8 cellular contexts compared by ENCODE assay signal in genomic region chr1:172894345-172895049, GRCh38.
DNase-seq lines count a peak whose midpoint lies in the region; ATAC-seq lines count a peak whose summit lies in the region.

No MANE protein-coding gene starts in this region.

- peak overlapping the region; percentile 92 for H3K27ac Mint-ChIP-seq in activated naive CD8-positive, alpha-beta T cell treated with anti-CD3 and anti-CD28 coated beads, Interleukin-2, amount 10 ng/mL, durations not matched to agents 7 days and 5 days
- peak overlapping the region; percentile 7 to 38 for H3K27ac Mint-ChIP-seq in stimulated activated naive CD8-positive, alpha-beta T cell treated with anti-CD3 and anti-CD28 coated beads, Interleukin-15, amount 100 ng/mL, for 72 hours

- no peaks in the 10 kb centered on the region for H3K36me3 Mint-ChIP-seq in activated T-cell treated with anti-CD3 and anti-CD28 coated beads, Interleukin-2, amount 50 U/mL, for 4 hours (ENCODE audit: insufficient read depth)
- peaks cover 11% of the 10 kb centered on the region for H3K36me3 Mint-ChIP-seq in activated naive CD8-positive, alpha-beta T cell treated with anti-CD3 and anti-CD28 coated beads, Interleukin-2, amount 10 ng/mL, durations not matched to agents 7 days and 5 days

- DNase-seq in activated T-cell treated with anti-CD3 and anti-CD28 coated beads, Interleukin-2, amount 50 U/mL, for 4 hours: no peak
- no peak for DNase-seq in activated T-cell treated with anti-CD3 and anti-CD28 coated beads, Interleukin-2, amount 50 U/mL, for 48 hours
- no peak for DNase-seq in activated naive CD8-positive, alpha-beta T cell treated with anti-CD3 and anti-CD28 coated beads, Interleukin-2, amount 10 ng/mL, durations not matched to agents 7 days and 5 days
- no peak for DNase-seq in stimulated activated naive CD8-positive, alpha-beta T cell treated with anti-CD3 and anti-CD28 coated beads, Interleukin-15, amount 100 ng/mL, for 72 hours
- DNase-seq in activated CD4-positive, CD25-positive, alpha-beta regulatory T cell (lab: John Stamatoyannopoulos, UW): no peak
- DNase-seq in C1 segment of cervical spinal cord (lab: John Stamatoyannopoulos, UW): no peak

- POLR2A ChIA-PET in activated naive CD8-positive, alpha-beta T cell treated with anti-CD3 and anti-CD28 coated beads, Interleukin-2, amount 10 ng/mL, durations not matched to agents 7 days and 5 days (lab: Charles Lee): interaction anchor here (0.8 to 2.5 kb wide), 8 partner anchors 9 to 148 kb away, joined by 3 to 13 read pairs (median 4); no protein-coding TSS in a partner anchor

- no peaks in the 10 kb centered on the region for H3K9me3 Mint-ChIP-seq in activated T-cell treated with anti-CD3 and anti-CD28 coated beads, Interleukin-2, amount 50 U/mL, for 4 hours
- no peaks in the 10 kb centered on the region for H3K9me3 Mint-ChIP-seq in activated naive CD8-positive, alpha-beta T cell treated with anti-CD3 and anti-CD28 coated beads, Interleukin-2, amount 10 ng/mL, durations not matched to agents 7 days and 5 days
- H3K9me3 Mint-ChIP-seq in stimulated activated naive CD8-positive, alpha-beta T cell treated with anti-CD3 and anti-CD28 coated beads, Interleukin-15, amount 100 ng/mL, for 72 hours: peaks cover 0 to 8% of the 10 kb centered on the region in 2 donors

- no peaks in the 10 kb centered on the region for H3K27me3 Mint-ChIP-seq in activated T-cell treated with anti-CD3 and anti-CD28 coated beads, Interleukin-2, amount 50 U/mL, for 4 hours (ENCODE audit: low read depth)
- no peaks in the 10 kb centered on the region for H3K27me3 Mint-ChIP-seq in activated naive CD8-positive, alpha-beta T cell treated with anti-CD3 and anti-CD28 coated beads, Interleukin-2, amount 10 ng/mL, durations not matched to agents 7 days and 5 days
- no peaks in the 10 kb centered on the region for H3K27me3 Mint-ChIP-seq in stimulated activated naive CD8-positive, alpha-beta T cell treated with anti-CD3 and anti-CD28 coated beads, Interleukin-15, amount 100 ng/mL, for 72 hours

- ATAC-seq in activated T-cell treated with anti-CD3 and anti-CD28 coated beads, Interleukin-2, amount 50 U/mL, for 4 hours: peak; percentile 42 to 46
- ATAC-seq in HG03280 (IDR thresholded peaks at IDR 0.05; ENCODE audit: unreplicated experiment) (peak; percentile 20), HG02884 (IDR thresholded peaks at IDR 0.05; ENCODE audit: unreplicated experiment) (no peak)
- ATAC-seq in activated naive CD8-positive, alpha-beta T cell treated with anti-CD3 and anti-CD28 coated beads, Interleukin-2, amount 10 ng/mL, durations not matched to agents 7 days and 5 days (ENCODE audit: low read depth): peak; percentile 53
- peak; percentile 58 for ATAC-seq in stimulated activated naive CD8-positive, alpha-beta T cell treated with anti-CD3 and anti-CD28 coated beads, Interleukin-15, amount 100 ng/mL, for 72 hours

- H3K4me3 Mint-ChIP-seq in activated T-cell treated with anti-CD3 and anti-CD28 coated beads, Interleukin-2, amount 50 U/mL, for 4 hours: peak overlapping the region; percentile 61
- H3K4me3 Mint-ChIP-seq in activated naive CD8-positive, alpha-beta T cell treated with anti-CD3 and anti-CD28 coated beads, Interleukin-2, amount 10 ng/mL, durations not matched to agents 7 days and 5 days: peak overlapping the region; percentile 75
- H3K4me3 Mint-ChIP-seq in stimulated activated naive CD8-positive, alpha-beta T cell treated with anti-CD3 and anti-CD28 coated beads, Interleukin-15, amount 100 ng/mL, for 72 hours: peak overlapping the region; percentile 35 to 63

- H3K4me1 Mint-ChIP-seq in activated T-cell treated with anti-CD3 and anti-CD28 coated beads, Interleukin-2, amount 50 U/mL, for 4 hours (ENCODE audit: low read depth): peaks cover 45% of the 10 kb centered on the region
- peaks cover 36% of the 10 kb centered on the region for H3K4me1 Mint-ChIP-seq in activated naive CD8-positive, alpha-beta T cell treated with anti-CD3 and anti-CD28 coated beads, Interleukin-2, amount 10 ng/mL, durations not matched to agents 7 days and 5 days
- peaks cover 58% of the 10 kb centered on the region for H3K4me1 Mint-ChIP-seq in stimulated activated naive CD8-positive, alpha-beta T cell treated with anti-CD3 and anti-CD28 coated beads, Interleukin-15, amount 100 ng/mL, for 72 hours
